8 cellular contexts compared by ENCODE assay signal in the genomic region with DNA sequence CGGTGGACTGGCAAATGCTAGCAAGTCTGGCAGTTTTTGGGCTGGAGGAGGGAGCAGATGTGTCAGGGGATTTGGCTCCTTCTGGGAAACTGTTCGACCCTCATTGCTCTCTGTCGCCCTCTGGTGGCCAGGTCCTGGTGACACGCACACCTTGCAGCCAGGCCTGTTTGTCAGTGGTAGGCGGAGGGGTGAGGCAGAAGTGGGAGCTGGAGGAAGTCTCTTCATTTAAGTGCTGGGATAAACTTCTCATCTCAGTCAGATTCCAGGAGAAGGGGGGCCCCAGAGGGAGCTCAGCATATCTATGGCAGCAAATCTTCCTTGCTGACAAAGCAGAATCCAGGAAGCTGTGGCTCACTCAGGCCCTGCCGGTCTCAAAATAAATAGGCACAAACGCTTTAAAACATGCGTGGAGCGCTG.
A peak's percentile ranks its signal among the peaks of the same experiment; 100 is the strongest.
DNase-seq lines count a peak whose midpoint lies in the region; FAIRE-seq and TF ChIP-seq lines count a peak whose summit lies in the region.

No MANE protein-coding gene starts in this region.

- H3K27me3 ChIP-seq in GM23248 (replicated peaks; ENCODE audit: insufficient read depth) (peaks cover 12% of the 10 kb centered on the region; the same call in 1 of the 2 replicates), SJCRH30 (no peaks in the 10 kb centered on the region), cardiac muscle cell (no peaks in the 10 kb centered on the region)

- H3K36me3 ChIP-seq in GM23248 (ENCODE audit: low read depth) (no peaks in the 10 kb centered on the region), SJCRH30 (no peaks in the 10 kb centered on the region), cardiac muscle cell (no peaks in the 10 kb centered on the region)

- DNase-seq in EH (ENCODE audit: low read depth) (peak; percentile 73), GM23248 (peak; percentile 77), M059J (ENCODE audit: low read depth) (peak; percentile 67), SJCRH30 (peak; percentile 83 to 94), cardiac muscle cell (ENCODE audit: low read depth in 1 of 2, low spot score in 1 of 2) (peak; percentile 82 to 92), posterior vena cava (ENCODE audit: low spot score) (peak; percentile 91), urothelium cell line (ENCODE audit: low spot score) (peak; percentile 87)
- peak; percentile 81 for DNase-seq in activated naive CD4-positive, alpha-beta T cell treated with anti-CD3 and anti-CD28 coated beads, Interleukin-2, amount 50 U/mL, for 16 hours

- 33 to 40% methylated on average over 9 of the region's 9 CpGs for WGBS in GM23248 (ENCODE audit: low coverage in 1 of 2, low lambda C conversion rate in 2 of 2, missing lambda C conversion rate in 2 of 2), 2 experiments

- no peak overlapping the region for H3K9ac ChIP-seq in GM23248

- no peaks in the 10 kb centered on the region for H3K9me2 ChIP-seq in GM23248 (ENCODE audit: insufficient read depth)

- no peak overlapping the region for H3K4me2 ChIP-seq in GM23248 (ENCODE audit: unreplicated experiment)

- no peak overlapping the region for H2AFZ ChIP-seq in GM23248

- peak; percentile 93 for TF ChIP-seq CTCF in cardiac muscle cell (IDR thresholded peaks at IDR 0.05; ENCODE audit: low read depth, low read length)

- intact Hi-C loops in posterior vena cava (cut with DNase I): loop anchor here (5.0 to 10.0 kb wide), 2 partner anchors 324 to 326 kb away; a partner anchor contains a TSS

- H3K79me2 ChIP-seq in GM23248 (ENCODE audit: insufficient read depth): no peaks in the 10 kb centered on the region

- H4K20me1 ChIP-seq in GM23248 (ENCODE audit: insufficient read depth): no peaks in the 10 kb centered on the region

- in situ Hi-C loops in GM23248 (cut with MboI): loop anchor here (25.0 kb wide), 2 partner anchors 496 to 696 kb away; a partner anchor contains a TSS

- H3K4me1 ChIP-seq in GM23248 (ENCODE audit: insufficient read depth) (no peaks in the 10 kb centered on the region), SJCRH30 (no peaks in the 10 kb centered on the region), cardiac muscle cell (ENCODE audit: low read depth) (peaks cover 12% of the 10 kb centered on the region)

- peak; percentile 88 for FAIRE-seq in urothelium cell line (lab: Jason Lieb, UNC)

- H3K4me3 ChIP-seq in GM23248 (no peak overlapping the region), SJCRH30 (peak overlapping the region; percentile 8; the same call in 1 of the 2 replicates), cardiac muscle cell (no peak overlapping the region)

- no peak overlapping the region for H3K27ac ChIP-seq in GM23248
- no peak overlapping the region for H3K27ac ChIP-seq in SJCRH30
- H3K27ac ChIP-seq in cardiac muscle cell: peak overlapping the region; percentile 63

- no peaks in the 10 kb centered on the region for H3F3A ChIP-seq in GM23248 (ENCODE audit: insufficient read depth)

- H3K9me3 ChIP-seq in GM23248 (ENCODE audit: low read depth) (no peaks in the 10 kb centered on the region), SJCRH30 (replicated peaks) (no peaks in the 10 kb centered on the region), cardiac muscle cell (ENCODE audit: low read depth) (no peaks in the 10 kb centered on the region)
